ENCODE assay signal across 1 cellular context in genomic region chr7:1028775-1029636, GRCh38.
TF ChIP-seq lines count a peak whose summit lies in the region.

No MANE protein-coding gene starts in this region.

TF ChIP-seq in HepG2, 621 proteins besides CTCF, POLR2A, EP300 and RAD21 (continued from another document and continues in another):
- TF ChIP-seq RERE (CRISPR knock-in tag; IDR thresholded peaks at IDR 0.05; ENCODE audit: low read depth) (no peak), ZNF318 (CRISPR knock-in tag; IDR thresholded peaks at IDR 0.05) (no peak), NFRKB (IDR thresholded peaks at IDR 0.05) (no peak), EEA1 (CRISPR knock-in tag; IDR thresholded peaks at IDR 0.05; ENCODE audit: borderline replicate concordance) (no peak), TARDBP (CRISPR knock-in tag; IDR thresholded peaks at IDR 0.05) (no peak), NONO (IDR thresholded peaks at IDR 0.05) (no peak), NONO (CRISPR knock-in tag; conservative IDR thresholded peaks at IDR 0.05) (no peak), FIP1L1 (IDR thresholded peaks at IDR 0.05; ENCODE audit: borderline replicate concordance, insufficient read depth, low read depth, low read length) (no peak), ETV6 (CRISPR knock-in tag; conservative IDR thresholded peaks at IDR 0.05) (no peak), MNT (IDR thresholded peaks at IDR 0.05) (peak; percentile 74), KDM6A (CRISPR knock-in tag; IDR thresholded peaks at IDR 0.05; ENCODE audit: low read depth) (peak; percentile 19; the same call in 1 of the 2 replicates), ZNF788 (CRISPR knock-in tag; IDR thresholded peaks at IDR 0.05; ENCODE audit: borderline replicate concordance) (no peak), SAP130 (CRISPR knock-in tag; IDR thresholded peaks at IDR 0.05; ENCODE audit: low read depth) (peak; percentile 93), HDAC1 (CRISPR knock-in tag; IDR thresholded peaks at IDR 0.05) (peak; percentile 47; the same call in 1 of the 2 replicates), ASH2L (IDR thresholded peaks at IDR 0.05; ENCODE audit: insufficient read length, low read depth, low read length) (peak; percentile 48), ZNF296 (CRISPR knock-in tag; conservative IDR thresholded peaks at IDR 0.05) (no peak), CCDC6 (CRISPR knock-in tag; IDR thresholded peaks at IDR 0.05) (no peak), HDAC2 (CRISPR knock-in tag; IDR thresholded peaks at IDR 0.05) (peak; percentile 63), BATF2 (CRISPR knock-in tag; IDR thresholded peaks at IDR 0.05) (no peak), PHF8 (CRISPR knock-in tag; IDR thresholded peaks at IDR 0.05) (peak; percentile 53), THYN1 (CRISPR knock-in tag; IDR thresholded peaks at IDR 0.05; ENCODE audit: borderline replicate concordance, low read depth) (no peak), FOXA1 (IDR thresholded peaks at IDR 0.05) (no peak), FOXA1 (CRISPR knock-in tag; IDR thresholded peaks at IDR 0.05) (peak; percentile 41; the same call in 1 of the 2 replicates), ZNF768 (CRISPR knock-in tag; IDR thresholded peaks at IDR 0.05) (no peak), RXRB (CRISPR knock-in tag; IDR thresholded peaks at IDR 0.05; ENCODE audit: borderline replicate concordance) (peak; percentile 42; the same call in 1 of the 2 replicates), SP1 (IDR thresholded peaks at IDR 0.05) (no peak), SP1 (CRISPR knock-in tag; IDR thresholded peaks at IDR 0.05) (peak; percentile 30; the same call in 1 of the 2 replicates), ADNP (CRISPR knock-in tag; IDR thresholded peaks at IDR 0.05) (0 out of 2 replicates have a peak, but pooled peaks have one; percentile 23), SYNCRIP (IDR thresholded peaks at IDR 0.05; ENCODE audit: insufficient read depth, low read depth, low read length) (no peak), MXD1 (CRISPR knock-in tag; IDR thresholded peaks at IDR 0.05) (peak; percentile 35; the same call in 1 of the 2 replicates), ZUFSP (CRISPR knock-in tag; IDR thresholded peaks at IDR 0.05; ENCODE audit: borderline replicate concordance) (no peak), ZMAT5 (CRISPR knock-in tag; IDR thresholded peaks at IDR 0.05; ENCODE audit: borderline replicate concordance, low read depth) (no peak), HNF4A (CRISPR knock-in tag; IDR thresholded peaks at IDR 0.05) (peak; percentile 18; the same call in 1 of the 2 replicates), HOXA7 (CRISPR knock-in tag; IDR thresholded peaks at IDR 0.05) (no peak), PAXIP1 (CRISPR knock-in tag; conservative IDR thresholded peaks at IDR 0.05) (0 out of 2 replicates have a peak, but pooled peaks have one; percentile 35), PLRG1 (conservative IDR thresholded peaks at IDR 0.05) (no peak), ZNF441 (CRISPR knock-in tag; IDR thresholded peaks at IDR 0.05; ENCODE audit: borderline replicate concordance) (peak; percentile 76; the same call in 1 of the 2 replicates), ZMAT3 (CRISPR knock-in tag; conservative IDR thresholded peaks at IDR 0.05) (0 out of 2 replicates have a peak, but pooled peaks have one; percentile 33), ZBTB8A (CRISPR knock-in tag; IDR thresholded peaks at IDR 0.05; ENCODE audit: borderline replicate concordance, low read depth) (no peak)
